10 cellular contexts compared by ENCODE assay signal in genomic region chr19:4581381-4582111, GRCh38. TPM values are rescaled to one million over a fixed set of nuclear protein-coding genes. Genes with fewer than 3 reads are reported as not detected.
DNase-seq lines count a peak whose midpoint lies in the region; ATAC-seq, FAIRE-seq and TF ChIP-seq lines count a peak whose summit lies in the region.
"Had no signal": no experiment of that assay in that cellular context is flagged by ENCODE, and none has a peak within 500 bp of the region (broad histone marks: within the 10 kb centered on the region; RNA-seq: fewer than 3 reads in every experiment).

No MANE protein-coding gene starts in this region.

- H3K27me3 ChIP-seq in endothelial cell of umbilical vein (ENCODE audit: control insufficient read depth in 2 of 2, insufficient read depth in 2 of 2, low read length in 2 of 2) (no peaks in the 10 kb centered on the region), lower lobe of right lung (ENCODE audit: low read depth) (peaks cover 88% of the 10 kb centered on the region)

- ATAC-seq in lower lobe of right lung (no peak), HG03196 (IDR thresholded peaks at IDR 0.05; ENCODE audit: unreplicated experiment) (no peak)

- CTCF ChIA-PET in endothelial cell of umbilical vein (lab: Charles Lee) = interaction anchor here (0.7 to 3.4 kb wide), 4 partner anchors 14 to 111 kb away, joined by 4 to 18 read pairs (median 4); no protein-coding TSS in a partner anchor

- H3K9me3 ChIP-seq in endothelial cell of umbilical vein (replicated peaks; ENCODE audit: control insufficient read depth, insufficient read depth, low read length) = no peaks in the 10 kb centered on the region
- no peaks in the 10 kb centered on the region for H3K9me3 ChIP-seq in lower lobe of right lung

- no peaks in the 10 kb centered on the region for H4K20me1 ChIP-seq in endothelial cell of umbilical vein (replicated peaks; ENCODE audit: control insufficient read depth, extremely low read depth, insufficient read depth, low read length)

- H3K27ac ChIP-seq in endothelial cell of umbilical vein (ENCODE audit: insufficient read depth, low read depth, low read length) (no peak overlapping the region), lower lobe of right lung (no peak overlapping the region)

- BruUV-seq in endothelial cell of umbilical vein (replicated peaks; lab: Mats Ljungman, UMichigan) = no TSS peak

- H3K4me3 ChIP-seq in endothelial cell of umbilical vein (replicated peaks in 1 of 3; ENCODE audit: insufficient read depth in 1 of 3, low read depth in 1 of 3, low read length in 3 of 3) = peak overlapping the region in 2 of 3 experiments; percentile 50 to 90
- H3K4me3 ChIP-seq in skeletal muscle cell (ENCODE audit: low read depth, low read length) = peak overlapping the region; percentile 47
- H3K4me3 ChIP-seq in lower lobe of right lung = no peak overlapping the region
- H3K4me3 ChIP-seq: lung had no signal

- TF ChIP-seq CTCF in endothelial cell of umbilical vein (IDR thresholded peaks at IDR 0.05; ENCODE audit: extremely low read depth in 1 of 2, insufficient read depth in 1 of 2, low read depth in 1 of 2, low read length in 2 of 2) = no peak
- no peak for TF ChIP-seq CTCF in lower lobe of right lung (IDR thresholded peaks at IDR 0.05)

- dilution Hi-C loops in endothelial cell of umbilical vein (cut with MboI; ENCODE audit: extremely low pct_ligation_motif_present, low sequenced_read_pairs) = no loop called here

- H3K36me3 ChIP-seq in endothelial cell of umbilical vein (ENCODE audit: control insufficient read depth in 2 of 2, extremely low read depth in 1 of 2, insufficient read depth in 2 of 2, low read length in 2 of 2) = peaks cover 0 to 6% of the 10 kb centered on the region in 2 experiments
- H3K36me3 ChIP-seq in lower lobe of right lung = no peaks in the 10 kb centered on the region

- H2AFZ ChIP-seq in endothelial cell of umbilical vein (ENCODE audit: low read depth, low read length) = no peak overlapping the region

- DNase-seq in NCI-H748 (lab: John Stamatoyannopoulos, UW; ENCODE audit: unreplicated experiment) (peak; percentile 32), NCI-H748 treated with DMSO at 0.1 percent for 48 hours (lab: John Stamatoyannopoulos, UW) (no peak), NCI-H510A treated with DMSO at 0.1 percent for 48 hours (lab: John Stamatoyannopoulos, UW) (peak; percentile 16), endothelial cell of umbilical vein (ENCODE audit: low read depth, low spot score) (no peak), skeletal muscle cell (ENCODE audit: low read depth) (no peak), T1000 (lab: John Stamatoyannopoulos, UW) (no peak), lower lobe of right lung (no peak)

- H3K4me1 ChIP-seq in endothelial cell of umbilical vein (ENCODE audit: control insufficient read depth, extremely low read depth, insufficient read depth, low read length) = peaks cover 20% of the 10 kb centered on the region
- H3K4me1 ChIP-seq in lower lobe of right lung = peaks cover 15% of the 10 kb centered on the region

- POLR2A ChIA-PET in endothelial cell of umbilical vein (lab: Charles Lee) = no interaction called here

- H3K9ac ChIP-seq in endothelial cell of umbilical vein (replicated peaks; ENCODE audit: extremely low read depth, insufficient read depth, low read length) = no peak overlapping the region

- TF ChIP-seq POLR2A in endothelial cell of umbilical vein (IDR thresholded peaks at IDR 0.05; ENCODE audit: low read depth, low read length) = no peak

- intact Hi-C loops in endothelial cell of umbilical vein (cut with micrococcal nuclease) (no loop called here), lower lobe of right lung (cut with DNase I) (no loop called here)

- no peaks in the 10 kb centered on the region for H3K79me2 ChIP-seq in endothelial cell of umbilical vein (ENCODE audit: control insufficient read depth, insufficient read depth, low read length)

- H3K4me2 ChIP-seq in endothelial cell of umbilical vein (ENCODE audit: insufficient read depth, low read length) = no peak overlapping the region

- no peaks in the 10 kb centered on the region for H3K9me1 ChIP-seq in endothelial cell of umbilical vein (replicated peaks; ENCODE audit: control insufficient read depth, extremely low read depth, insufficient read depth, low read length)

- FAIRE-seq in endothelial cell of umbilical vein (lab: Jason Lieb, UNC) = no peak

TF ChIP-seq in endothelial cell of umbilical vein, 7 proteins besides CTCF, POLR2A, EP300 and RAD21:
- TF ChIP-seq MAX (IDR thresholded peaks at IDR 0.05; ENCODE audit: insufficient read depth, insufficient read length) = no peak
- TF ChIP-seq FOS (IDR thresholded peaks at IDR 0.05; ENCODE audit: borderline replicate concordance, insufficient read depth, low read length) = no peak
- TF ChIP-seq JUN (IDR thresholded peaks at IDR 0.05; ENCODE audit: borderline replicate concordance, insufficient read depth, insufficient read length, low read depth) = no peak
TF ChIP-seq in endothelial cell of umbilical vein: peak in this region for 0.

RNA-seq across cellular contexts. Expression of gene SEMA6B, which starts 22.1 kb away (rescaled TPM):
- 166 and 176 TPM in 2 replicates for total RNA-seq in endothelial cell of umbilical vein
- 97.8 and 108 TPM in 2 replicates for polyA plus RNA-seq in endothelial cell of umbilical vein
- polyA plus RNA-seq in endothelial cell of umbilical vein (2011; cell fraction: cytosol; rRNA removed) = 72.3 and 85.5 TPM in 2 replicates
- polyA plus RNA-seq in endothelial cell of umbilical vein (2011; cell fraction: nucleus; rRNA removed) = 63.8 and 64.4 TPM in 2 replicates
- polyA plus RNA-seq in endothelial cell of umbilical vein (2012) = 72.0 and 81.2 TPM in 2 replicates
- 110 and 142 TPM in 2 replicates for polyA minus RNA-seq in endothelial cell of umbilical vein
- polyA minus RNA-seq in endothelial cell of umbilical vein (2011; cell fraction: cytosol; rRNA and poly(A)+ RNA removed) = 0.31 TPM
- 30.1 and 46.2 TPM in 2 replicates for polyA minus RNA-seq in endothelial cell of umbilical vein (2011; cell fraction: nucleus; rRNA and poly(A)+ RNA removed)
- 11.3 TPM for total RNA-seq in lower lobe of right lung
- total RNA-seq: T-helper 2 cell treated with Interferon-gamma antibody and Interleukin-4, amounts not matched to agents 100 ng/mL and 5 ng/mL, for 36 hours had no signal

RNA-seq across cellular contexts. Expression of gene LRG1, which starts 41.7 kb away (rescaled TPM):
- total RNA-seq in endothelial cell of umbilical vein = 0.31 and 0.42 TPM in 2 replicates
- 0.21 and 0.24 TPM in 2 replicates for polyA plus RNA-seq in endothelial cell of umbilical vein
- 0.17 and 0.18 TPM in 2 replicates for polyA plus RNA-seq in endothelial cell of umbilical vein (2011; cell fraction: cytosol; rRNA removed)
- polyA plus RNA-seq in endothelial cell of umbilical vein (2011; cell fraction: nucleus; rRNA removed) = 0.24 and 0.26 TPM in 2 replicates
- 0.15 TPM in 1 of 2 replicates, not detected in the other for polyA plus RNA-seq in endothelial cell of umbilical vein (2012)
- 0.17 and 0.45 TPM in 2 replicates for polyA minus RNA-seq in endothelial cell of umbilical vein
- not detected for polyA minus RNA-seq in endothelial cell of umbilical vein (2011; cell fraction: cytosol; rRNA and poly(A)+ RNA removed)
- polyA minus RNA-seq in endothelial cell of umbilical vein (2011; cell fraction: nucleus; rRNA and poly(A)+ RNA removed) = 0.24 TPM in 2 replicates
- 14.9 TPM for total RNA-seq in lower lobe of right lung

RNA-seq across cellular contexts. Expression of gene PLIN5, which starts 46.5 kb away (rescaled TPM):
- 0.24 TPM in 1 of 2 replicates, not detected in the other for total RNA-seq in endothelial cell of umbilical vein
- polyA plus RNA-seq in endothelial cell of umbilical vein = 0.17 and 0.24 TPM in 2 replicates
- polyA plus RNA-seq in endothelial cell of umbilical vein (2011; cell fraction: cytosol; rRNA removed) = 0.05 and 0.18 TPM in 2 replicates
- polyA plus RNA-seq in endothelial cell of umbilical vein (2011; cell fraction: nucleus; rRNA removed) = 0.32 and 0.74 TPM in 2 replicates
- polyA plus RNA-seq in endothelial cell of umbilical vein (2012) = 0.13 TPM in 1 of 2 replicates, not detected in the other
- not detected in 2 replicates for polyA minus RNA-seq in endothelial cell of umbilical vein
- not detected for polyA minus RNA-seq in endothelial cell of umbilical vein (2011; cell fraction: cytosol; rRNA and poly(A)+ RNA removed)
- 0.29 and 0.43 TPM in 2 replicates for polyA minus RNA-seq in endothelial cell of umbilical vein (2011; cell fraction: nucleus; rRNA and poly(A)+ RNA removed)
- 19.9 TPM for total RNA-seq in lower lobe of right lung
- total RNA-seq: T-helper 2 cell treated with Interferon-gamma antibody and Interleukin-4, amounts not matched to agents 100 ng/mL and 5 ng/mL, for 36 hours had no signal

RNA-seq across cellular contexts. Expression of gene TNFAIP8L1, which starts 57.8 kb away (rescaled TPM):
- 53.7 and 56.1 TPM in 2 replicates for total RNA-seq in endothelial cell of umbilical vein
- 40.0 and 44.8 TPM in 2 replicates for polyA plus RNA-seq in endothelial cell of umbilical vein
- polyA plus RNA-seq in endothelial cell of umbilical vein (2011; cell fraction: cytosol; rRNA removed) = 33.4 and 37.4 TPM in 2 replicates
- 19.3 and 19.4 TPM in 2 replicates for polyA plus RNA-seq in endothelial cell of umbilical vein (2011; cell fraction: nucleus; rRNA removed)
- polyA plus RNA-seq in endothelial cell of umbilical vein (2012) = 21.5 and 29.8 TPM in 2 replicates
- 32.6 and 35.4 TPM in 2 replicates for polyA minus RNA-seq in endothelial cell of umbilical vein
- polyA minus RNA-seq in endothelial cell of umbilical vein (2011; cell fraction: cytosol; rRNA and poly(A)+ RNA removed) = 1.2 TPM
- polyA minus RNA-seq in endothelial cell of umbilical vein (2011; cell fraction: nucleus; rRNA and poly(A)+ RNA removed) = 15.8 and 24.1 TPM in 2 replicates
- 11.2 TPM for total RNA-seq in lower lobe of right lung

Comparison
In these comparisons a context has a peak if more than half of its experiments do, and no peak if none do; other contexts are left out.
1. DNase-seq: peak in NCI-H748 (single experiment) and NCI-H510A treated with DMSO at 0.1 percent for 48 hours (single experiment); none in NCI-H748 treated with DMSO at 0.1 percent for 48 hours (single experiment), endothelial cell of umbilical vein (single experiment), skeletal muscle cell (single experiment), T1000 (single experiment) and lower lobe of right lung (single experiment).
2. RNA of gene SEMA6B, which starts 22.1 kb away (total RNA-seq): 166 to 176 TPM in endothelial cell of umbilical vein; 11.3 TPM in lower lobe of right lung (single experiment); every median in the first group is over 10 times any median in the second.
3. RNA of gene LRG1, which starts 41.7 kb away (total RNA-seq): 14.9 TPM in lower lobe of right lung (single experiment); 0.31 to 0.42 TPM in endothelial cell of umbilical vein; every median in the first group is over 10 times any median in the second.
4. RNA of gene PLIN5, which starts 46.5 kb away (total RNA-seq): 19.9 TPM in lower lobe of right lung (single experiment); 0.24 TPM in endothelial cell of umbilical vein; every median in the first group is over 10 times any median in the second.